In the genomic region with DNA sequence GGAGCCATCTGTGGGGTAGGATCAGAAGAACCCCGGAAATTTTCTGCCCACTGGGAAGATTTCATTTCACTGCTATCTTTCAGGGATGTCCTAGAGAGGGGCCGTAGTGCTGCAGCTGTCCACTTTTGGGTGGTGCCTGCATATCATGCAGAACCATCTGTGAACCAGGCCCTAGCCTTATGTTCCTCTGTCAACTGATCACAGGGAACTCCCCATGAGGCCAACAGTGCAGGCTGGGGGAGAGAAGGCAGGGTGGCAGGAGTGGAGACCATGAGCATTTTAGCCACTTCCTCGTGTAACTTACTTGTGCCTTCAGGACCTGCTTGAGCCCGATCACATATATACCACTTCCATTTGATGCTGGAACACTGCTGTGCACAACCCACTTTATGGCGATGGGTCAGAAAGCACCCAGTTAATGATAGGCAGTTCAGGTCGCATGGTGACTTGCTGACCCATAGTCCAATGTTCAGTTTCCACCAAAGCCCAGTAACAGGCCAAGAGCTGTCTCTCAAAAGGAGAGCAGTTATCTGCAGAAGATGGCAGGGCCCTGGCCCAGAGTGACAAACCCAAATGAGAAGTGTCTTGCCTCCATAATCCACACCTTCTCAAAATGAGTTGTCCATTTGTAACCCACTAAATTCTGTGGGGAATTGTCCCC, we compare ENCODE assay signal across 1 cellular context.
A peak's percentile ranks its signal among the peaks of the same experiment; 100 is the strongest.
TF ChIP-seq lines count a peak whose summit lies in the region.
"Not testable (repeated sequence)": the region's sequence is repeated elsewhere in the genome, so short reads cannot be mapped to it uniquely, and the experiment has no call there.

No MANE protein-coding gene starts in this region.

TF ChIP-seq in K562, 482 proteins besides CTCF, POLR2A, EP300 and RAD21 (continued from another document and continues in another):
- TF ChIP-seq, protein P1, sequence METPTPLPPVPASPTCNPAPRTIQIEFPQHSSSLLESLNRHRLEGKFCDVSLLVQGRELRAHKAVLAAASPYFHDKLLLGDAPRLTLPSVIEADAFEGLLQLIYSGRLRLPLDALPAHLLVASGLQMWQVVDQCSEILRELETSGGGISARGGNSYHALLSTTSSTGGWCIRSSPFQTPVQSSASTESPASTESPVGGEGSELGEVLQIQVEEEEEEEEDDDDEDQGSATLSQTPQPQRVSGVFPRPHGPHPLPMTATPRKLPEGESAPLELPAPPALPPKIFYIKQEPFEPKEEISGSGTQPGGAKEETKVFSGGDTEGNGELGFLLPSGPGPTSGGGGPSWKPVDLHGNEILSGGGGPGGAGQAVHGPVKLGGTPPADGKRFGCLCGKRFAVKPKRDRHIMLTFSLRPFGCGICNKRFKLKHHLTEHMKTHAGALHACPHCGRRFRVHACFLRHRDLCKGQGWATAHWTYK (CRISPR knock-in tag; IDR thresholded peaks at IDR 0.05): 0 out of 2 replicates have a peak, but pooled peaks have one; percentile 38
- TF ChIP-seq NCOR1 (IDR thresholded peaks at IDR 0.05): peak; percentile 75
- peak; percentile 89 for TF ChIP-seq SMAD4 (CRISPR knock-in tag; conservative IDR thresholded peaks at IDR 0.05)
- peak; percentile 64; the same call in 1 of the 2 replicates for TF ChIP-seq MTA2 (IDR thresholded peaks at IDR 0.05; ENCODE audit: low read depth)
- peak; percentile 51; the same call in 1 of the 2 replicates for TF ChIP-seq L3MBTL2 (IDR thresholded peaks at IDR 0.05)
- TF ChIP-seq TEAD4 (IDR thresholded peaks at IDR 0.05; ENCODE audit: low read length): peak; percentile 80
- not testable (repeated sequence) for TF ChIP-seq TEAD4 (CRISPR knock-in tag; IDR thresholded peaks at IDR 0.05; ENCODE audit: borderline replicate concordance); MYNN (CRISPR knock-in tag; IDR thresholded peaks at IDR 0.05)
- peak; percentile 45; the same call in 1 of the 2 replicates for TF ChIP-seq POLR2AphosphoS5 (IDR thresholded peaks at IDR 0.05; ENCODE audit: control insufficient read depth, insufficient read depth, low read depth, low read length)
- TF ChIP-seq ZNF766 (CRISPR knock-in tag; conservative IDR thresholded peaks at IDR 0.05): peak; percentile 68; the same call in 1 of the 2 replicates
- TF ChIP-seq, protein P2, sequence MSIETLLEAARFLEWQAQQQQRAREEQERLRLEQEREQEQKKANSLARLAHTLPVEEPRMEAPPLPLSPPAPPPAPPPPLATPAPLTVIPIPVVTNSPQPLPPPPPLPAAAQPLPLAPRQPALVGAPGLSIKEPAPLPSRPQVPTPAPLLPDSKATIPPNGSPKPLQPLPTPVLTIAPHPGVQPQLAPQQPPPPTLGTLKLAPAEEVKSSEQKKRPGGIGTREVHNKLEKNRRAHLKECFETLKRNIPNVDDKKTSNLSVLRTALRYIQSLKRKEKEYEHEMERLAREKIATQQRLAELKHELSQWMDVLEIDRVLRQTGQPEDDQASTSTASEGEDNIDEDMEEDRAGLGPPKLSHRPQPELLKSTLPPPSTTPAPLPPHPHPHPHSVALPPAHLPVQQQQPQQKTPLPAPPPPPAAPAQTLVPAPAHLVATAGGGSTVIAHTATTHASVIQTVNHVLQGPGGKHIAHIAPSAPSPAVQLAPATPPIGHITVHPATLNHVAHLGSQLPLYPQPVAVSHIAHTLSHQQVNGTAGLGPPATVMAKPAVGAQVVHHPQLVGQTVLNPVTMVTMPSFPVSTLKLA (conservative IDR thresholded peaks at IDR 0.05): 0 out of 4 replicates have a peak, but pooled peaks of 1 of the 2 experiments have one; percentile 21
- peak; percentile 77; the same call in 1 of the 2 replicates for TF ChIP-seq DMBX1 (CRISPR knock-in tag; IDR thresholded peaks at IDR 0.05; ENCODE audit: borderline replicate concordance)
- peak; percentile 21 for TF ChIP-seq CCNT2 (IDR thresholded peaks at IDR 0.05; ENCODE audit: borderline replicate concordance, extremely low read depth, insufficient read length, low read depth, low read length)
- TF ChIP-seq, protein P3, sequence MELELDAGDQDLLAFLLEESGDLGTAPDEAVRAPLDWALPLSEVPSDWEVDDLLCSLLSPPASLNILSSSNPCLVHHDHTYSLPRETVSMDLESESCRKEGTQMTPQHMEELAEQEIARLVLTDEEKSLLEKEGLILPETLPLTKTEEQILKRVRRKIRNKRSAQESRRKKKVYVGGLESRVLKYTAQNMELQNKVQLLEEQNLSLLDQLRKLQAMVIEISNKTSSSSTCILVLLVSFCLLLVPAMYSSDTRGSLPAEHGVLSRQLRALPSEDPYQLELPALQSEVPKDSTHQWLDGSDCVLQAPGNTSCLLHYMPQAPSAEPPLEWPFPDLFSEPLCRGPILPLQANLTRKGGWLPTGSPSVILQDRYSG (tag; conservative IDR thresholded peaks at IDR 0.05; ENCODE audit: low read depth): 0 out of 2 replicates have a peak, but pooled peaks have one; percentile 44
- TF ChIP-seq MEIS2 (IDR thresholded peaks at IDR 0.05; ENCODE audit: partially characterized antibody): peak; percentile 34
- peak; percentile 51; the same call in 1 of the 2 replicates for TF ChIP-seq MYNN (IDR thresholded peaks at IDR 0.05)
- TF ChIP-seq MAZ (CRISPR knock-in tag; conservative IDR thresholded peaks at IDR 0.05 in 1 of 2, IDR thresholded peaks at IDR 0.05 in 1 of 2): peak in 1 of 2 experiments; percentile 39; a peak in 1 of 4 replicates
- TF ChIP-seq, protein P4, sequence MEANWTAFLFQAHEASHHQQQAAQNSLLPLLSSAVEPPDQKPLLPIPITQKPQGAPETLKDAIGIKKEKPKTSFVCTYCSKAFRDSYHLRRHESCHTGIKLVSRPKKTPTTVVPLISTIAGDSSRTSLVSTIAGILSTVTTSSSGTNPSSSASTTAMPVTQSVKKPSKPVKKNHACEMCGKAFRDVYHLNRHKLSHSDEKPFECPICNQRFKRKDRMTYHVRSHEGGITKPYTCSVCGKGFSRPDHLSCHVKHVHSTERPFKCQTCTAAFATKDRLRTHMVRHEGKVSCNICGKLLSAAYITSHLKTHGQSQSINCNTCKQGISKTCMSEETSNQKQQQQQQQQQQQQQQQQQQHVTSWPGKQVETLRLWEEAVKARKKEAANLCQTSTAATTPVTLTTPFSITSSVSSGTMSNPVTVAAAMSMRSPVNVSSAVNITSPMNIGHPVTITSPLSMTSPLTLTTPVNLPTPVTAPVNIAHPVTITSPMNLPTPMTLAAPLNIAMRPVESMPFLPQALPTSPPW (CRISPR knock-in tag; IDR thresholded peaks at IDR 0.05): 0 out of 2 replicates have a peak, but pooled peaks have one; percentile 13
- TF ChIP-seq, protein P5, sequence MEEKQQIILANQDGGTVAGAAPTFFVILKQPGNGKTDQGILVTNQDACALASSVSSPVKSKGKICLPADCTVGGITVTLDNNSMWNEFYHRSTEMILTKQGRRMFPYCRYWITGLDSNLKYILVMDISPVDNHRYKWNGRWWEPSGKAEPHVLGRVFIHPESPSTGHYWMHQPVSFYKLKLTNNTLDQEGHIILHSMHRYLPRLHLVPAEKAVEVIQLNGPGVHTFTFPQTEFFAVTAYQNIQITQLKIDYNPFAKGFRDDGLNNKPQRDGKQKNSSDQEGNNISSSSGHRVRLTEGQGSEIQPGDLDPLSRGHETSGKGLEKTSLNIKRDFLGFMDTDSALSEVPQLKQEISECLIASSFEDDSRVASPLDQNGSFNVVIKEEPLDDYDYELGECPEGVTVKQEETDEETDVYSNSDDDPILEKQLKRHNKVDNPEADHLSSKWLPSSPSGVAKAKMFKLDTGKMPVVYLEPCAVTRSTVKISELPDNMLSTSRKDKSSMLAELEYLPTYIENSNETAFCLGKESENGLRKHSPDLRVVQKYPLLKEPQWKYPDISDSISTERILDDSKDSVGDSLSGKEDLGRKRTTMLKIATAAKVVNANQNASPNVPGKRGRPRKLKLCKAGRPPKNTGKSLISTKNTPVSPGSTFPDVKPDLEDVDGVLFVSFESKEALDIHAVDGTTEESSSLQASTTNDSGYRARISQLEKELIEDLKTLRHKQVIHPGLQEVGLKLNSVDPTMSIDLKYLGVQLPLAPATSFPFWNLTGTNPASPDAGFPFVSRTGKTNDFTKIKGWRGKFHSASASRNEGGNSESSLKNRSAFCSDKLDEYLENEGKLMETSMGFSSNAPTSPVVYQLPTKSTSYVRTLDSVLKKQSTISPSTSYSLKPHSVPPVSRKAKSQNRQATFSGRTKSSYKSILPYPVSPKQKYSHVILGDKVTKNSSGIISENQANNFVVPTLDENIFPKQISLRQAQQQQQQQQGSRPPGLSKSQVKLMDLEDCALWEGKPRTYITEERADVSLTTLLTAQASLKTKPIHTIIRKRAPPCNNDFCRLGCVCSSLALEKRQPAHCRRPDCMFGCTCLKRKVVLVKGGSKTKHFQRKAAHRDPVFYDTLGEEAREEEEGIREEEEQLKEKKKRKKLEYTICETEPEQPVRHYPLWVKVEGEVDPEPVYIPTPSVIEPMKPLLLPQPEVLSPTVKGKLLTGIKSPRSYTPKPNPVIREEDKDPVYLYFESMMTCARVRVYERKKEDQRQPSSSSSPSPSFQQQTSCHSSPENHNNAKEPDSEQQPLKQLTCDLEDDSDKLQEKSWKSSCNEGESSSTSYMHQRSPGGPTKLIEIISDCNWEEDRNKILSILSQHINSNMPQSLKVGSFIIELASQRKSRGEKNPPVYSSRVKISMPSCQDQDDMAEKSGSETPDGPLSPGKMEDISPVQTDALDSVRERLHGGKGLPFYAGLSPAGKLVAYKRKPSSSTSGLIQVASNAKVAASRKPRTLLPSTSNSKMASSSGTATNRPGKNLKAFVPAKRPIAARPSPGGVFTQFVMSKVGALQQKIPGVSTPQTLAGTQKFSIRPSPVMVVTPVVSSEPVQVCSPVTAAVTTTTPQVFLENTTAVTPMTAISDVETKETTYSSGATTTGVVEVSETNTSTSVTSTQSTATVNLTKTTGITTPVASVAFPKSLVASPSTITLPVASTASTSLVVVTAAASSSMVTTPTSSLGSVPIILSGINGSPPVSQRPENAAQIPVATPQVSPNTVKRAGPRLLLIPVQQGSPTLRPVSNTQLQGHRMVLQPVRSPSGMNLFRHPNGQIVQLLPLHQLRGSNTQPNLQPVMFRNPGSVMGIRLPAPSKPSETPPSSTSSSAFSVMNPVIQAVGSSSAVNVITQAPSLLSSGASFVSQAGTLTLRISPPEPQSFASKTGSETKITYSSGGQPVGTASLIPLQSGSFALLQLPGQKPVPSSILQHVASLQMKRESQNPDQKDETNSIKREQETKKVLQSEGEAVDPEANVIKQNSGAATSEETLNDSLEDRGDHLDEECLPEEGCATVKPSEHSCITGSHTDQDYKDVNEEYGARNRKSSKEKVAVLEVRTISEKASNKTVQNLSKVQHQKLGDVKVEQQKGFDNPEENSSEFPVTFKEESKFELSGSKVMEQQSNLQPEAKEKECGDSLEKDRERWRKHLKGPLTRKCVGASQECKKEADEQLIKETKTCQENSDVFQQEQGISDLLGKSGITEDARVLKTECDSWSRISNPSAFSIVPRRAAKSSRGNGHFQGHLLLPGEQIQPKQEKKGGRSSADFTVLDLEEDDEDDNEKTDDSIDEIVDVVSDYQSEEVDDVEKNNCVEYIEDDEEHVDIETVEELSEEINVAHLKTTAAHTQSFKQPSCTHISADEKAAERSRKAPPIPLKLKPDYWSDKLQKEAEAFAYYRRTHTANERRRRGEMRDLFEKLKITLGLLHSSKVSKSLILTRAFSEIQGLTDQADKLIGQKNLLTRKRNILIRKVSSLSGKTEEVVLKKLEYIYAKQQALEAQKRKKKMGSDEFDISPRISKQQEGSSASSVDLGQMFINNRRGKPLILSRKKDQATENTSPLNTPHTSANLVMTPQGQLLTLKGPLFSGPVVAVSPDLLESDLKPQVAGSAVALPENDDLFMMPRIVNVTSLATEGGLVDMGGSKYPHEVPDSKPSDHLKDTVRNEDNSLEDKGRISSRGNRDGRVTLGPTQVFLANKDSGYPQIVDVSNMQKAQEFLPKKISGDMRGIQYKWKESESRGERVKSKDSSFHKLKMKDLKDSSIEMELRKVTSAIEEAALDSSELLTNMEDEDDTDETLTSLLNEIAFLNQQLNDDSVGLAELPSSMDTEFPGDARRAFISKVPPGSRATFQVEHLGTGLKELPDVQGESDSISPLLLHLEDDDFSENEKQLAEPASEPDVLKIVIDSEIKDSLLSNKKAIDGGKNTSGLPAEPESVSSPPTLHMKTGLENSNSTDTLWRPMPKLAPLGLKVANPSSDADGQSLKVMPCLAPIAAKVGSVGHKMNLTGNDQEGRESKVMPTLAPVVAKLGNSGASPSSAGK (IDR thresholded peaks at IDR 0.05): peak; percentile 45
- TF ChIP-seq STAT5A (IDR thresholded peaks at IDR 0.05; ENCODE audit: borderline replicate concordance, low read length): 0 out of 2 replicates have a peak, but pooled peaks have one; percentile 26
- TF ChIP-seq, protein P6, sequence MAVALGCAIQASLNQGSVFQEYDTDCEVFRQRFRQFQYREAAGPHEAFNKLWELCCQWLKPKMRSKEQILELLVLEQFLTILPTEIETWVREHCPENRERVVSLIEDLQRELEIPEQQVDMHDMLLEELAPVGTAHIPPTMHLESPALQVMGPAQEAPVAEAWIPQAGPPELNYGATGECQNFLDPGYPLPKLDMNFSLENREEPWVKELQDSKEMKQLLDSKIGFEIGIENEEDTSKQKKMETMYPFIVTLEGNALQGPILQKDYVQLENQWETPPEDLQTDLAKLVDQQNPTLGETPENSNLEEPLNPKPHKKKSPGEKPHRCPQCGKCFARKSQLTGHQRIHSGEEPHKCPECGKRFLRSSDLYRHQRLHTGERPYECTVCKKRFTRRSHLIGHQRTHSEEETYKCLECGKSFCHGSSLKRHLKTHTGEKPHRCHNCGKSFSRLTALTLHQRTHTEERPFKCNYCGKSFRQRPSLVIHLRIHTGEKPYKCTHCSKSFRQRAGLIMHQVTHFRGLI (CRISPR knock-in tag; IDR thresholded peaks at IDR 0.05): peak; percentile 33; the same call in 1 of the 2 replicates
- TF ChIP-seq, protein P7, sequence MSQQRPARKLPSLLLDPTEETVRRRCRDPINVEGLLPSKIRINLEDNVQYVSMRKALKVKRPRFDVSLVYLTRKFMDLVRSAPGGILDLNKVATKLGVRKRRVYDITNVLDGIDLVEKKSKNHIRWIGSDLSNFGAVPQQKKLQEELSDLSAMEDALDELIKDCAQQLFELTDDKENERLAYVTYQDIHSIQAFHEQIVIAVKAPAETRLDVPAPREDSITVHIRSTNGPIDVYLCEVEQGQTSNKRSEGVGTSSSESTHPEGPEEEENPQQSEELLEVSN (IDR thresholded peaks at IDR 0.05; ENCODE audit: borderline replicate concordance in 1 of 2, extremely low read depth in 1 of 2, insufficient read depth in 1 of 2, insufficient read length in 1 of 2, low read depth in 1 of 2, low read length in 1 of 2, poor library complexity in 1 of 2, severe bottlenecking in 1 of 2): peak in 1 of 2 experiments; percentile 40
- TF ChIP-seq CBFA2T3 (IDR thresholded peaks at IDR 0.05): peak; percentile 89
- peak; percentile 70 for TF ChIP-seq DPF2 (IDR thresholded peaks at IDR 0.05)
- TF ChIP-seq KLF16 (IDR thresholded peaks at IDR 0.05): peak; percentile 74
- TF ChIP-seq CXXC5 (CRISPR knock-in tag; IDR thresholded peaks at IDR 0.05): peak; percentile 69
- TF ChIP-seq PML (IDR thresholded peaks at IDR 0.05; ENCODE audit: low read length): 0 out of 2 replicates have a peak, but pooled peaks have one; percentile 33
- TF ChIP-seq ZNF644 (tag; IDR thresholded peaks at IDR 0.05; ENCODE audit: low read depth): 0 out of 2 replicates have a peak, but pooled peaks have one; percentile 21
